Comparison of ENCODE assay signal across 13 cellular contexts in the genomic region with DNA sequence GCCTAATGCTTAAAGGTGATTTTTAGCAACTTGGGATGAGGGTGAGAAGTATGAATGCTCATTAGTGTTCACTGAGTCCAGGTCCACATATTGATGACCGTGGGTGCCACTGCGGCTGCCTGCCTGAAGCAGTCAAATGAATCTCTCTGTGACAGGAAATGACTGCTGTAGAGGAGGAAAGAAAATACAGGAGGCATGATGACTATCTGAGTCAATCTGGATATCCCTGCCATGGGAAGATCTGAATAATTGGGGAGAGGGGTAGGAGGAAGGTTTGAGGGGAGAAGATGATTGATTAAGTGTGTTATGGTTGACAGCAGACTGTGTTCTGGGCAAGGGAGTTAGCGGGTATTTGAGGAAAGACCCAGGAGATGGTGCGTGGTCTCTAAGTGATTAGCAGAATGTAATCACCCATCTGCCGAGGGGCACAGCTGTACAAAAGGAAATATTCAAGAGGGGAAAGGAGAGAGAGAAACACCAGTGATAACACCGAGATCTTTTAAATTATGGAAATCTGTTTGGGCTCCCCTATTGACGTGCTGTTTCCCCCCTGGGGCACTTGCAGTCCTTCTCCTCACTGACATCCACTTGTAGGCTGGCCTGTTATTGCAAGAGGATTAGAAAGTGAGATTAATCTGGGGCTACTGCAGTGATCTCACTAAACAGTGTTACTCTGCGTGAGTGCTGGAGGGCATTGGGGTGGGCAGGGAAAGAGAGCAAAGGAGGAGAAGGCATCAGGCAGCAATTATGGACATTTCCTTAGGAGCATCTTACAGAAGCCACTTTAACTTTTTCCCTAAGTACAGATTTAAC.
DNase-seq lines count a peak whose midpoint lies in the region; ATAC-seq and TF ChIP-seq lines count a peak whose summit lies in the region.
"Had no signal": no experiment of that assay in that cellular context is flagged by ENCODE, and none has a peak within 500 bp of the region (broad histone marks: within the 10 kb centered on the region; RNA-seq: fewer than 3 reads in every experiment).

No MANE protein-coding gene starts in this region.

- intact Hi-C loops in sciatic nerve (cut with DNase I): no loop called here

- H3K27me3 Mint-ChIP-seq in GM23338 (ENCODE audit: insufficient read depth, low read depth, poor library complexity) (peaks cover 2% of the 10 kb centered on the region), endodermal cell (ENCODE audit: insufficient read depth) (peaks cover 68% of the 10 kb centered on the region), nephron progenitor cell (ENCODE audit: low read depth, poor library complexity) (peaks cover 5% of the 10 kb centered on the region)

- no peak for TF ChIP-seq EP300 in tibial nerve (IDR thresholded peaks at IDR 0.05)

- H3K4me3 Mint-ChIP-seq in GM23338 (no peak overlapping the region), endodermal cell (no peak overlapping the region), nephron progenitor cell (peak overlapping the region; percentile 22)
- H3K4me3 Mint-ChIP-seq: stimulated activated effector memory CD8-positive, alpha-beta T cell treated with anti-CD3 and anti-CD28 coated beads, Interleukin-12 subunit alpha, Interleukin-12 subunit beta, amount 100 ng/mL, for 72 hours had no signal

- TF ChIP-seq CTCF in GM23338 (conservative IDR thresholded peaks at IDR 0.05; ENCODE audit: low read depth in 2 of 2): no peak
- no peak for TF ChIP-seq CTCF in endodermal cell (conservative IDR thresholded peaks at IDR 0.05)
- TF ChIP-seq CTCF in nephron progenitor cell (IDR thresholded peaks at IDR 0.05): no peak
- TF ChIP-seq CTCF in tibial nerve (IDR thresholded peaks at IDR 0.05): no peak

- DNase-seq in GM23338 (ENCODE audit: low spot score) (no peak), NCI-H524 treated with DMSO at 0.1 percent for 48 hours (lab: John Stamatoyannopoulos, UW) (peak; percentile 100), endodermal cell (peak; percentile 51), nephron progenitor cell (peak; percentile 10), sciatic nerve (ENCODE audit: low spot score) (no peak), tibial nerve (ENCODE audit: low spot score in 2 of 2) (no peak)
- DNase-seq in stimulated activated CD4-positive, alpha-beta T cell treated with anti-CD3 and anti-CD28 coated beads, Interleukin-4, amount 100 ng/mL, for 24 hours: no peak
- DNase-seq: activated effector memory CD4-positive, alpha-beta T cell treated with anti-CD3 and anti-CD28 coated beads, Interleukin-2, amount 50 U/mL, for 16 hours; DND-41; NCI-H748 treated with DMSO at 0.1 percent for 48 hours; stimulated activated CD4-positive, alpha-beta T cell treated with anti-CD3 and anti-CD28 coated beads, Interleukin-4, amount 100 ng/mL, for 4 hours had no signal

- H3K9me2 ChIP-seq in GM23338 (ENCODE audit: insufficient read depth): no peaks in the 10 kb centered on the region

- H3K9me3 Mint-ChIP-seq in GM23338 (peaks cover 18% of the 10 kb centered on the region), endodermal cell (peaks cover 23% of the 10 kb centered on the region), nephron progenitor cell (peaks cover 23% of the 10 kb centered on the region)

- no peak overlapping the region for H3K27ac ChIP-seq in GM23338 (ENCODE audit: low read depth)
- H3K27ac ChIP-seq in endodermal cell (ENCODE audit: low read depth, low read length): peak overlapping the region; percentile 36
- no peak overlapping the region for H3K27ac ChIP-seq in tibial nerve

- H3K4me1 ChIP-seq in GM23338 (ENCODE audit: insufficient read depth): no peaks in the 10 kb centered on the region; the same call in 1 of the 2 replicates
- H3K4me1 ChIP-seq in endodermal cell (ENCODE audit: control insufficient read depth, insufficient read depth, low read length): peaks cover 14% of the 10 kb centered on the region
- no peaks in the 10 kb centered on the region for H3K4me1 ChIP-seq in tibial nerve

- no peaks in the 10 kb centered on the region for H4K20me1 ChIP-seq in GM23338 (replicated peaks; ENCODE audit: insufficient read depth)

- no peaks in the 10 kb centered on the region for H3K79me2 ChIP-seq in GM23338 (replicated peaks; ENCODE audit: insufficient read depth)

- WGBS in endodermal cell (ENCODE audit: insufficient coverage in 1 of 2, insufficient read length in 1 of 2), 2 experiments: 60 to 83% methylated on average over 5 to 8 of the region's 8 CpGs
- WGBS in tibial nerve, 2 donors: 74 to 83% methylated on average over 8 of the region's 8 CpGs

- H3K4me3 ChIP-seq in GM23338: no peak overlapping the region
- H3K4me3 ChIP-seq in endodermal cell (ENCODE audit: low read length): no peak overlapping the region
- H3K4me3 ChIP-seq in tibial nerve: no peak overlapping the region

- H3K4me2 ChIP-seq in GM23338: no peak overlapping the region

- H3K36me3 ChIP-seq in GM23338 (ENCODE audit: insufficient read depth): no peaks in the 10 kb centered on the region
- no peaks in the 10 kb centered on the region for H3K36me3 ChIP-seq in endodermal cell (ENCODE audit: control insufficient read depth, insufficient read depth, low read length)
- no peaks in the 10 kb centered on the region for H3K36me3 ChIP-seq in tibial nerve

- H3K9ac ChIP-seq in endodermal cell (ENCODE audit: extremely low read depth, low read length, poor library complexity, severe bottlenecking): no peak overlapping the region

- no peak overlapping the region for H3K27ac Mint-ChIP-seq in GM23338
- H3K27ac Mint-ChIP-seq in endodermal cell: no peak overlapping the region
- H3K27ac Mint-ChIP-seq in nephron progenitor cell: peak overlapping the region; percentile 23
- H3K27ac Mint-ChIP-seq: stimulated activated effector memory CD8-positive, alpha-beta T cell treated with anti-CD3 and anti-CD28 coated beads, Interleukin-12 subunit alpha, Interleukin-12 subunit beta, amount 100 ng/mL, for 72 hours had no signal

- H2AFZ ChIP-seq in GM23338: peak overlapping the region; percentile 85; the same call in 1 of the 2 replicates

- H3K9me3 ChIP-seq in endodermal cell (ENCODE audit: control insufficient read depth, low read length): peaks cover 16% of the 10 kb centered on the region
- peaks cover 0 to 4% (median 0%) of the 10 kb centered on the region in 4 donors for H3K9me3 ChIP-seq in tibial nerve

- ATAC-seq in GM23338 (peak; percentile 51), sciatic nerve (no peak), GM21381 (IDR thresholded peaks at IDR 0.05; ENCODE audit: unreplicated experiment) (no peak)
- ATAC-seq: stimulated activated effector memory CD8-positive, alpha-beta T cell treated with anti-CD3 and anti-CD28 coated beads, Interleukin-12 subunit alpha, Interleukin-12 subunit beta, amount 100 ng/mL, for 72 hours had no signal

- H3K36me3 Mint-ChIP-seq in GM23338 (ENCODE audit: low read depth): peaks cover 8% of the 10 kb centered on the region; the same call in 2 of the 3 replicates
- peaks cover 3% of the 10 kb centered on the region for H3K36me3 Mint-ChIP-seq in endodermal cell (ENCODE audit: low read depth)
- H3K36me3 Mint-ChIP-seq in nephron progenitor cell (ENCODE audit: low read depth): no peaks in the 10 kb centered on the region
- H3K36me3 Mint-ChIP-seq: stimulated activated effector memory CD8-positive, alpha-beta T cell treated with anti-CD3 and anti-CD28 coated beads, Interleukin-12 subunit alpha, Interleukin-12 subunit beta, amount 100 ng/mL, for 72 hours had no signal

- no peak for TF ChIP-seq POLR2A in tibial nerve (IDR thresholded peaks at IDR 0.05)

- no peaks in the 10 kb centered on the region for H3K27me3 ChIP-seq in GM23338 (ENCODE audit: insufficient read depth)
- peaks cover 48% of the 10 kb centered on the region for H3K27me3 ChIP-seq in endodermal cell (ENCODE audit: control insufficient read depth, insufficient read depth, low read length, poor library complexity, severe bottlenecking)
- no peaks in the 10 kb centered on the region for H3K27me3 ChIP-seq in tibial nerve

- H3F3A ChIP-seq in GM23338 (replicated peaks; ENCODE audit: low read depth): no peaks in the 10 kb centered on the region

- H3K4me1 Mint-ChIP-seq in GM23338 (peaks cover 21% of the 10 kb centered on the region), endodermal cell (peaks cover 43% of the 10 kb centered on the region), nephron progenitor cell (peaks cover 49% of the 10 kb centered on the region)
- H3K4me1 Mint-ChIP-seq: stimulated activated effector memory CD8-positive, alpha-beta T cell treated with anti-CD3 and anti-CD28 coated beads, Interleukin-12 subunit alpha, Interleukin-12 subunit beta, amount 100 ng/mL, for 72 hours had no signal

TF ChIP-seq in GM23338, 12 proteins besides CTCF, POLR2A, EP300 and RAD21 (continues in another document):
- TF ChIP-seq EZH2phosphoT487 (IDR thresholded peaks at IDR 0.05; ENCODE audit: unreplicated experiment) (no peak), CREB1 (CRISPR knock-in tag; IDR thresholded peaks at IDR 0.05; ENCODE audit: low read depth) (no peak), STAT1 (IDR thresholded peaks at IDR 0.05; ENCODE audit: unreplicated experiment) (no peak), JUNB (IDR thresholded peaks at IDR 0.05; ENCODE audit: unreplicated experiment) (no peak), POLR2AphosphoS5 (IDR thresholded peaks at IDR 0.05; ENCODE audit: low read depth) (no peak), ZNF114 (CRISPR knock-in tag; IDR thresholded peaks at IDR 0.05) (no peak), EZH2 (IDR thresholded peaks at IDR 0.05; ENCODE audit: low read depth, unreplicated experiment) (no peak)
- TF ChIP-seq, protein P1, sequence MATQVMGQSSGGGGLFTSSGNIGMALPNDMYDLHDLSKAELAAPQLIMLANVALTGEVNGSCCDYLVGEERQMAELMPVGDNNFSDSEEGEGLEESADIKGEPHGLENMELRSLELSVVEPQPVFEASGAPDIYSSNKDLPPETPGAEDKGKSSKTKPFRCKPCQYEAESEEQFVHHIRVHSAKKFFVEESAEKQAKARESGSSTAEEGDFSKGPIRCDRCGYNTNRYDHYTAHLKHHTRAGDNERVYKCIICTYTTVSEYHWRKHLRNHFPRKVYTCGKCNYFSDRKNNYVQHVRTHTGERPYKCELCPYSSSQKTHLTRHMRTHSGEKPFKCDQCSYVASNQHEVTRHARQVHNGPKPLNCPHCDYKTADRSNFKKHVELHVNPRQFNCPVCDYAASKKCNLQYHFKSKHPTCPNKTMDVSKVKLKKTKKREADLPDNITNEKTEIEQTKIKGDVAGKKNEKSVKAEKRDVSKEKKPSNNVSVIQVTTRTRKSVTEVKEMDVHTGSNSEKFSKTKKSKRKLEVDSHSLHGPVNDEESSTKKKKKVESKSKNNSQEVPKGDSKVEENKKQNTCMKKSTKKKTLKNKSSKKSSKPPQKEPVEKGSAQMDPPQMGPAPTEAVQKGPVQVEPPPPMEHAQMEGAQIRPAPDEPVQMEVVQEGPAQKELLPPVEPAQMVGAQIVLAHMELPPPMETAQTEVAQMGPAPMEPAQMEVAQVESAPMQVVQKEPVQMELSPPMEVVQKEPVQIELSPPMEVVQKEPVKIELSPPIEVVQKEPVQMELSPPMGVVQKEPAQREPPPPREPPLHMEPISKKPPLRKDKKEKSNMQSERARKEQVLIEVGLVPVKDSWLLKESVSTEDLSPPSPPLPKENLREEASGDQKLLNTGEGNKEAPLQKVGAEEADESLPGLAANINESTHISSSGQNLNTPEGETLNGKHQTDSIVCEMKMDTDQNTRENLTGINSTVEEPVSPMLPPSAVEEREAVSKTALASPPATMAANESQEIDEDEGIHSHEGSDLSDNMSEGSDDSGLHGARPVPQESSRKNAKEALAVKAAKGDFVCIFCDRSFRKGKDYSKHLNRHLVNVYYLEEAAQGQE (IDR thresholded peaks at IDR 0.05; ENCODE audit: unreplicated experiment): no peak

Comparison
In these comparisons a context has a peak if more than half of its experiments do, and no peak if none do; other contexts are left out.
1. DNase-seq: peak in NCI-H524 treated with DMSO at 0.1 percent for 48 hours (single experiment), endodermal cell (single experiment) and nephron progenitor cell (single experiment); none in GM23338 (single experiment), sciatic nerve (single experiment), stimulated activated CD4-positive, alpha-beta T cell treated with anti-CD3 and anti-CD28 coated beads, Interleukin-4, amount 100 ng/mL, for 24 hours (single experiment) and tibial nerve (0 of 2).